8 cellular contexts compared by ENCODE assay signal in genomic region chr12:118120579-118121363, GRCh38. TPM values are rescaled to one million over a fixed set of nuclear protein-coding genes. Genes with fewer than 3 reads are reported as not detected.
DNase-seq lines count a peak whose midpoint lies in the region; ATAC-seq, FAIRE-seq and TF ChIP-seq lines count a peak whose summit lies in the region.

No MANE protein-coding gene starts in this region.

- FAIRE-seq in A549 (lab: Jason Lieb, UNC) = no peak

- H3K27me3 ChIP-seq in HUES64 (ENCODE audit: insufficient read depth, low read length) (no peaks in the 10 kb centered on the region), Peyer's patch (no peaks in the 10 kb centered on the region), testis (no peaks in the 10 kb centered on the region)

- DNase-seq in A549 (ENCODE audit: low read depth in 1 of 2, low spot score in 1 of 2) (peak; percentile 69 to 94), Peyer's patch (peak; percentile 71 to 88 (median 87)), fibroblast of villous mesenchyme (ENCODE audit: low read depth) (peak; percentile 71), neural crest cell (ENCODE audit: low read depth, low spot score) (peak; percentile 60), testis (peak; percentile 90)
- DNase-seq in activated T-helper 1 cell treated with anti-CD3 and anti-CD28 coated beads, Interleukin-2, amount 50 U/mL, for 16 hours (ENCODE audit: low read depth in 1 of 2, low spot score in 1 of 2) = peak; percentile 26 to 43

- H3K36me3 ChIP-seq in HUES64 (ENCODE audit: insufficient read depth, low read length) (no peaks in the 10 kb centered on the region), Peyer's patch (no peaks in the 10 kb centered on the region), testis (ENCODE audit: low read depth, missing control alignments) (no peaks in the 10 kb centered on the region)

- ATAC-seq in A549 = peak; percentile 89 to 92
- peak; percentile 69 for ATAC-seq in GM18502 (IDR thresholded peaks at IDR 0.05; ENCODE audit: poor library complexity, unreplicated experiment)

- peaks cover 5% of the 10 kb centered on the region for H3K36me3 Mint-ChIP-seq in neural crest cell (ENCODE audit: low read depth)

- no peaks in the 10 kb centered on the region for H3K9me3 ChIP-seq in A549
- H3K9me3 ChIP-seq in HUES64 (ENCODE audit: insufficient read depth, low read depth, low read length) = no peaks in the 10 kb centered on the region
- no peaks in the 10 kb centered on the region for H3K9me3 ChIP-seq in Peyer's patch
- no peaks in the 10 kb centered on the region for H3K9me3 ChIP-seq in testis

- peaks cover 14% of the 10 kb centered on the region for H3K4me1 Mint-ChIP-seq in neural crest cell

- H3K4me1 ChIP-seq in A549 = peaks cover 13% of the 10 kb centered on the region
- H3K4me1 ChIP-seq in HUES64 (ENCODE audit: insufficient read depth, low read length) = peaks cover 13% of the 10 kb centered on the region
- H3K4me1 ChIP-seq in Peyer's patch = peaks cover 0 to 31% (median 0%) of the 10 kb centered on the region in 4 donors
- H3K4me1 ChIP-seq in testis = peaks cover 27% of the 10 kb centered on the region

- H3K27ac ChIP-seq in A549 = peak overlapping the region in 1 of 2 experiments; percentile 55; a peak in 2 of 6 replicates
- peak overlapping the region; percentile 97 for H3K27ac ChIP-seq in HUES64 (ENCODE audit: low read depth, low read length)
- H3K27ac ChIP-seq in Peyer's patch = peak overlapping the region in 2 of 4 donors; percentile 2 to 28
- peak overlapping the region; percentile 77 to 87 for H3K27ac ChIP-seq in testis

- CTCF ChIA-PET in A549 (lab: Yijun Ruan, JAX) = interaction anchor here (0.6 to 3.0 kb wide), 18 partner anchors 8 to 255 kb away, joined by 3 to 23 read pairs (median 4); partner anchors contain the start of gene SUDS3

- TF ChIP-seq POLR2A in A549 (IDR thresholded peaks at IDR 0.05; ENCODE audit: low read length) (no peak), Peyer's patch (IDR thresholded peaks at IDR 0.05) (no peak), testis (IDR thresholded peaks at IDR 0.05) (no peak)

- no peaks in the 10 kb centered on the region for H3K9me3 Mint-ChIP-seq in neural crest cell

- H3K4me3 ChIP-seq in A549 (no peak overlapping the region), HUES64 (ENCODE audit: low read length) (peak overlapping the region; percentile 23), Peyer's patch (no peak overlapping the region), fibroblast of villous mesenchyme (ENCODE audit: low read depth, low read length) (no peak overlapping the region), testis (no peak overlapping the region)

- no peak overlapping the region for H3K27ac Mint-ChIP-seq in neural crest cell (ENCODE audit: unreplicated experiment)

- intact Hi-C loops in testis (cut with DNase I; ENCODE audit: low total_unique reads) = no loop called here

- TF ChIP-seq RAD21 in A549 (conservative IDR thresholded peaks at IDR 0.05 in 1 of 2, IDR thresholded peaks at IDR 0.05 in 1 of 2) = peak; percentile 60 to 75

- POLR2A ChIA-PET in A549 (lab: Yijun Ruan, JAX) = interaction anchor here (0.6 to 2.0 kb wide), 4 partner anchors 15 to 256 kb away, joined by 3 to 9 read pairs (median 3); partner anchors contain the start of genes PEBP1, SUDS3, TAOK3 and WSB2

- no peak for TF ChIP-seq EP300 in A549 (IDR thresholded peaks at IDR 0.05)

- H3K4me2 ChIP-seq in A549 = no peak overlapping the region

- TF ChIP-seq CTCF in A549 (IDR thresholded peaks at IDR 0.05) = peak; percentile 75
- TF ChIP-seq CTCF in Peyer's patch (IDR thresholded peaks at IDR 0.05) = peak in 5 of 6 experiments; percentile 39 to 87 (median 53)
- TF ChIP-seq CTCF in fibroblast of villous mesenchyme (IDR thresholded peaks at IDR 0.05; ENCODE audit: insufficient read depth, low read depth, low read length) = peak; percentile 42
- peak; percentile 82 for TF ChIP-seq CTCF in neural crest cell (conservative IDR thresholded peaks at IDR 0.05)
- peak in 2 of 3 experiments; percentile 47 to 76 for TF ChIP-seq CTCF in testis (IDR thresholded peaks at IDR 0.05)

- no peaks in the 10 kb centered on the region for H3K27me3 Mint-ChIP-seq in neural crest cell (ENCODE audit: low read depth)

- WGBS in A549 (ENCODE audit: missing lambda C conversion rate) = 25% methylated on average over 8 of the region's 8 CpGs
- WGBS in HUES64 = 11% methylated on average over 7 of the region's 8 CpGs
- WGBS in testis, 2 donors = 16 to 19% methylated on average over 8 of the region's 8 CpGs

- peak overlapping the region; percentile 75 for H3K9ac ChIP-seq in HUES64 (ENCODE audit: low read depth, low read length)

- no peak overlapping the region for H3K4me3 Mint-ChIP-seq in neural crest cell

TF ChIP-seq in A549, 52 proteins besides CTCF, POLR2A, EP300 and RAD21:
- TF ChIP-seq ZC3H11A (IDR thresholded peaks at IDR 0.05) (no peak), SMC3 (IDR thresholded peaks at IDR 0.05) (peak; percentile 69), EHF (CRISPR knock-in tag; IDR thresholded peaks at IDR 0.05) (no peak), ESRRA (IDR thresholded peaks at IDR 0.05; ENCODE audit: borderline replicate concordance, low read length) (peak; percentile 88; the same call in 1 of the 2 replicates), KDM5A (IDR thresholded peaks at IDR 0.05) (no peak), HES2 (IDR thresholded peaks at IDR 0.05) (no peak), FOXS1 (CRISPR knock-in tag; IDR thresholded peaks at IDR 0.05) (no peak), NR3C1 (IDR thresholded peaks at IDR 0.05) (no peak), FOSL2 (IDR thresholded peaks at IDR 0.05) (no peak; the same call in 1 of the 2 replicates), FOSL2 (CRISPR knock-in tag; IDR thresholded peaks at IDR 0.05) (peak; percentile 29; the same call in 1 of the 2 replicates)

RNA-seq across cellular contexts. Expression of gene PEBP1, which starts 15.2 kb away (rescaled TPM):
- 152 and 169 TPM in 2 replicates for polyA plus RNA-seq in A549 (2011; rRNA removed)
- polyA plus RNA-seq in A549 (2012; cell fraction: cytosol; rRNA removed) = 261 and 277 TPM in 2 replicates
- polyA plus RNA-seq in A549 (2012; cell fraction: nucleus; rRNA removed) = 153 and 173 TPM in 2 replicates
- 223 to 254 TPM (median 246 TPM) in 3 replicates for polyA plus RNA-seq in A549 (2017; fragmentation: RNase III; extraction: RNeasy Plus Mini Kit Qiagen cat#74134 plus additional on column Dnase treatment)
- 90.4 and 99.9 TPM in 2 replicates for polyA minus RNA-seq in A549 (2011; rRNA and poly(A)+ RNA removed)
- polyA plus RNA-seq in HUES64 (2013, experiment 1 of 2) = 271 TPM
- 266 TPM for polyA plus RNA-seq in HUES64 (2013, experiment 2 of 2)
- total RNA-seq in Peyer's patch = 1,000 to 10,000 TPM in 1 of 4 donors, 100 to 1,000 TPM in 3; 465 to 1,340 (median 591) TPM
- 155 and 156 TPM in 2 replicates for total RNA-seq in fibroblast of villous mesenchyme
- 305 and 317 TPM in 2 replicates for total RNA-seq in neural crest cell
- 100 to 1,000 TPM; 371 to 500 TPM for total RNA-seq in testis
- 370 TPM for polyA plus RNA-seq in testis (ENCODE audit: insufficient read depth, low read depth, low replicate concordance)

RNA-seq across cellular contexts. Expression of gene VSIG10, which starts 17.0 kb away (rescaled TPM):
- polyA plus RNA-seq in A549 (2011; rRNA removed) = 20.2 and 23.8 TPM in 2 replicates
- 11.0 and 16.6 TPM in 2 replicates for polyA plus RNA-seq in A549 (2012; cell fraction: cytosol; rRNA removed)
- 15.0 and 17.0 TPM in 2 replicates for polyA plus RNA-seq in A549 (2012; cell fraction: nucleus; rRNA removed)
- polyA plus RNA-seq in A549 (2017; fragmentation: RNase III; extraction: RNeasy Plus Mini Kit Qiagen cat#74134 plus additional on column Dnase treatment) = 15.8 to 18.3 TPM (median 18.0 TPM) in 3 replicates
- 29.8 and 34.3 TPM in 2 replicates for polyA minus RNA-seq in A549 (2011; rRNA and poly(A)+ RNA removed)
- polyA plus RNA-seq in HUES64 (2013, experiment 1 of 2) = 41.9 TPM
- 34.6 TPM for polyA plus RNA-seq in HUES64 (2013, experiment 2 of 2)
- 100 to 1,000 TPM in 3 of 4 donors, 10 to 100 TPM in 1; 72.6 to 342 (median 208) TPM for total RNA-seq in Peyer's patch
- 21.3 and 22.5 TPM in 2 replicates for total RNA-seq in fibroblast of villous mesenchyme
- total RNA-seq in neural crest cell = 26.8 and 30.1 TPM in 2 replicates
- 10 to 100 TPM; 43.2 to 51.0 TPM for total RNA-seq in testis
- polyA plus RNA-seq in testis (ENCODE audit: insufficient read depth, low read depth, low replicate concordance) = 14.8 TPM

RNA-seq across cellular contexts. Expression of gene WSB2, which starts 59.8 kb away (rescaled TPM):
- polyA plus RNA-seq in A549 (2011; rRNA removed) = 93.5 and 121 TPM in 2 replicates
- polyA plus RNA-seq in A549 (2012; cell fraction: cytosol; rRNA removed) = 64.8 and 76.5 TPM in 2 replicates
- polyA plus RNA-seq in A549 (2012; cell fraction: nucleus; rRNA removed) = 27.8 and 39.1 TPM in 2 replicates
- 39.4 to 40.5 TPM (median 40.1 TPM) in 3 replicates for polyA plus RNA-seq in A549 (2017; fragmentation: RNase III; extraction: RNeasy Plus Mini Kit Qiagen cat#74134 plus additional on column Dnase treatment)
- 262 and 314 TPM in 2 replicates for polyA minus RNA-seq in A549 (2011; rRNA and poly(A)+ RNA removed)
- 38.8 TPM for polyA plus RNA-seq in HUES64 (2013, experiment 1 of 2)
- polyA plus RNA-seq in HUES64 (2013, experiment 2 of 2) = 44.1 TPM
- 100 to 1,000 TPM in 3 of 4 donors, 10 to 100 TPM in 1; 76.7 to 146 (median 110) TPM for total RNA-seq in Peyer's patch
- total RNA-seq in fibroblast of villous mesenchyme = 156 and 171 TPM in 2 replicates
- 77.3 and 78.6 TPM in 2 replicates for total RNA-seq in neural crest cell
- total RNA-seq in testis = 10 to 100 TPM; 59.4 to 81.6 TPM
- 54.5 TPM for polyA plus RNA-seq in testis (ENCODE audit: insufficient read depth, low read depth, low replicate concordance)

Comparison
In these comparisons a context has a peak if more than half of its experiments do, and no peak if none do; other contexts are left out.
1. DNase-seq: peak in every context shown above with its lines; median percentile 90 in testis; 87 in Peyer's patch; 82 in A549; 71 in fibroblast of villous mesenchyme; 60 in neural crest cell; 34 in activated T-helper 1 cell treated with anti-CD3 and anti-CD28 coated beads, Interleukin-2, amount 50 U/mL, for 16 hours.